In genomic region chr7:151016942-151017341, GRCh38 we compare ENCODE assay signal across 17 cellular contexts. TPM values are rescaled to one million over a fixed set of nuclear protein-coding genes. Genes with fewer than 3 reads are reported as not detected.
DNase-seq lines count a peak whose midpoint lies in the region; ATAC-seq and TF ChIP-seq lines count a peak whose summit lies in the region.
"Had no signal": no experiment of that assay in that cellular context is flagged by ENCODE, and none has a peak within 500 bp of the region (broad histone marks: within the 10 kb centered on the region; RNA-seq: fewer than 3 reads in every experiment).

No MANE protein-coding gene starts in this region.

- no peaks in the 10 kb centered on the region for H3K27me3 ChIP-seq in CD8-positive, alpha-beta memory T cell (ENCODE audit: insufficient read depth, low read length, poor library complexity, severe bottlenecking)

- no peak overlapping the region for H3K4me3 Mint-ChIP-seq in activated CD4-positive, alpha-beta T cell treated with anti-CD3 and anti-CD28 coated beads, Interleukin-2, amount 10 ng/mL, durations not matched to agents 24 days and 14 days
- H3K4me3 Mint-ChIP-seq in CD8-positive, alpha-beta memory T cell: peak overlapping the region in 5 of 7 donors; percentile 3 to 85 (median 83)
- H3K4me3 Mint-ChIP-seq in activated naive CD8-positive, alpha-beta T cell treated with anti-CD3 and anti-CD28 coated beads, Interleukin-2, amount 10 ng/mL, durations not matched to agents 7 days and 5 days: peak overlapping the region; percentile 80
- H3K4me3 Mint-ChIP-seq in nephron: peak overlapping the region in 2 of 3 experiments; percentile 82 to 84

- peaks cover 69% of the 10 kb centered on the region for H3K4me1 ChIP-seq in CD8-positive, alpha-beta memory T cell (ENCODE audit: insufficient read depth, low read length)

- peaks cover 27% of the 10 kb centered on the region for H3K27me3 Mint-ChIP-seq in activated CD4-positive, alpha-beta T cell treated with anti-CD3 and anti-CD28 coated beads, Interleukin-2, amount 10 ng/mL, durations not matched to agents 24 days and 14 days
- peaks cover 15 to 20% of the 10 kb centered on the region in 2 donors for H3K27me3 Mint-ChIP-seq in CD8-positive, alpha-beta memory T cell
- peaks cover 18% of the 10 kb centered on the region for H3K27me3 Mint-ChIP-seq in activated naive CD8-positive, alpha-beta T cell treated with anti-CD3 and anti-CD28 coated beads, Interleukin-2, amount 10 ng/mL, durations not matched to agents 7 days and 5 days
- H3K27me3 Mint-ChIP-seq in nephron (ENCODE audit: low read depth): peaks cover 50% of the 10 kb centered on the region

- no peaks in the 10 kb centered on the region for H3K36me3 ChIP-seq in CD8-positive, alpha-beta memory T cell (ENCODE audit: insufficient read depth, low read length)
- H3K36me3 ChIP-seq: prostate gland, thoracic aorta had no signal

- CTCF ChIA-PET in CD8-positive, alpha-beta memory T cell (lab: Charles Lee): interaction anchor here (1.0 to 7.6 kb wide), 10 partner anchors 8 to 662 kb away, joined by 3 to 44 read pairs (median 20); partner anchors contain the start of gene ABCB8

- H3K9me3 Mint-ChIP-seq in activated CD4-positive, alpha-beta T cell treated with anti-CD3 and anti-CD28 coated beads, Interleukin-2, amount 10 ng/mL, durations not matched to agents 24 days and 14 days: no peaks in the 10 kb centered on the region
- peaks cover 0 to 1% (median 0%) of the 10 kb centered on the region in 5 donors for H3K9me3 Mint-ChIP-seq in CD8-positive, alpha-beta memory T cell
- no peaks in the 10 kb centered on the region for H3K9me3 Mint-ChIP-seq in activated naive CD8-positive, alpha-beta T cell treated with anti-CD3 and anti-CD28 coated beads, Interleukin-2, amount 10 ng/mL, durations not matched to agents 7 days and 5 days
- H3K9me3 Mint-ChIP-seq in nephron: no peaks in the 10 kb centered on the region
- H3K9me3 Mint-ChIP-seq: natural killer cell had no signal

- intact Hi-C loops in activated CD4-positive, alpha-beta T cell treated with anti-CD3 and anti-CD28 coated beads, Interleukin-2, amount 10 ng/mL, durations not matched to agents 24 days and 14 days (cut with micrococcal nuclease): loop anchor here (5.0 kb wide), 1 partner anchor 120 kb away; no protein-coding TSS in a partner anchor

- no peak for TF ChIP-seq CTCF in nephron (IDR thresholded peaks at IDR 0.05; ENCODE audit: unreplicated experiment in 3 of 3)

- H3K36me3 Mint-ChIP-seq in activated CD4-positive, alpha-beta T cell treated with anti-CD3 and anti-CD28 coated beads, Interleukin-2, amount 10 ng/mL, durations not matched to agents 24 days and 14 days (ENCODE audit: low read depth): peaks cover 16% of the 10 kb centered on the region
- H3K36me3 Mint-ChIP-seq in CD8-positive, alpha-beta memory T cell: peaks cover 0 to 2% (median 0%) of the 10 kb centered on the region in 3 donors
- peaks cover 5% of the 10 kb centered on the region for H3K36me3 Mint-ChIP-seq in activated naive CD8-positive, alpha-beta T cell treated with anti-CD3 and anti-CD28 coated beads, Interleukin-2, amount 10 ng/mL, durations not matched to agents 7 days and 5 days
- peaks cover 3% of the 10 kb centered on the region for H3K36me3 Mint-ChIP-seq in nephron (ENCODE audit: low read depth)
- H3K36me3 Mint-ChIP-seq: natural killer cell had no signal

- no peaks in the 10 kb centered on the region for H3K9me3 ChIP-seq in CD8-positive, alpha-beta memory T cell (ENCODE audit: low read length)
- H3K9me3 ChIP-seq: prostate gland, thoracic aorta had no signal

- no peak for DNase-seq in activated CD4-positive, alpha-beta T cell treated with anti-CD3 and anti-CD28 coated beads, Interleukin-2, amount 10 ng/mL, durations not matched to agents 24 days and 14 days
- no peak for DNase-seq in activated CD4-positive, alpha-beta T cell treated with anti-CD3 and anti-CD28 coated beads, Interleukin-2, amount 50 U/mL, for 4 hours
- DNase-seq in CD8-positive, alpha-beta memory T cell: peak in 1 of 5 donors; percentile 49
- no peak for DNase-seq in activated naive CD8-positive, alpha-beta T cell treated with anti-CD3 and anti-CD28 coated beads, Interleukin-2, amount 10 ng/mL, durations not matched to agents 7 days and 5 days
- DNase-seq in NCI-H748 (lab: John Stamatoyannopoulos, UW; ENCODE audit: unreplicated experiment) (no peak), NCI-H226 (no peak)
- DNase-seq: activated CD4-positive, alpha-beta T cell treated with anti-CD3 and anti-CD28 coated beads for 4 hours; natural killer cell; NCI-H1105 treated with DMSO at 0.1 percent for 48 hours; NCI-H774; stimulated activated CD4-positive, alpha-beta T cell treated with anti-CD3 and anti-CD28 coated beads, Interleukin-2, amount 100 ng/mL, for 48 hours had no signal

- H3K27ac ChIP-seq in CD8-positive, alpha-beta memory T cell (ENCODE audit: low read depth, low read length): no peak overlapping the region
- H3K27ac ChIP-seq: prostate gland, thoracic aorta had no signal

- no peak for ATAC-seq in activated naive CD8-positive, alpha-beta T cell treated with anti-CD3 and anti-CD28 coated beads, Interleukin-2, amount 10 ng/mL, durations not matched to agents 7 days and 5 days (ENCODE audit: low read depth)
- ATAC-seq in HG03521 (IDR thresholded peaks at IDR 0.05; ENCODE audit: unreplicated experiment): no peak
- ATAC-seq: natural killer cell had no signal

- H3K4me1 Mint-ChIP-seq in activated CD4-positive, alpha-beta T cell treated with anti-CD3 and anti-CD28 coated beads, Interleukin-2, amount 10 ng/mL, durations not matched to agents 24 days and 14 days: peaks cover 53% of the 10 kb centered on the region
- peaks cover 49 to 72% (median 56%) of the 10 kb centered on the region in 3 donors for H3K4me1 Mint-ChIP-seq in CD8-positive, alpha-beta memory T cell
- peaks cover 49% of the 10 kb centered on the region for H3K4me1 Mint-ChIP-seq in activated naive CD8-positive, alpha-beta T cell treated with anti-CD3 and anti-CD28 coated beads, Interleukin-2, amount 10 ng/mL, durations not matched to agents 7 days and 5 days
- peaks cover 41% of the 10 kb centered on the region for H3K4me1 Mint-ChIP-seq in nephron

- POLR2A ChIA-PET in CD8-positive, alpha-beta memory T cell (lab: Charles Lee): interaction anchor here (3.9 kb wide), 1 partner anchor 9 kb away, joined by 17 read pairs; no protein-coding TSS in a partner anchor
- POLR2A ChIA-PET in activated naive CD8-positive, alpha-beta T cell treated with anti-CD3 and anti-CD28 coated beads, Interleukin-2, amount 10 ng/mL, durations not matched to agents 7 days and 5 days (lab: Charles Lee): interaction anchor here (0.7 to 3.5 kb wide), 4 partner anchors 9 to 67 kb away, joined by 3 to 26 read pairs (median 4); partner anchors contain the start of gene ABCB8

- H3K27ac Mint-ChIP-seq in activated CD4-positive, alpha-beta T cell treated with anti-CD3 and anti-CD28 coated beads, Interleukin-2, amount 10 ng/mL, durations not matched to agents 24 days and 14 days: peak overlapping the region; percentile 93
- peak overlapping the region in 7 of 8 donors; percentile 66 to 94 (median 90) for H3K27ac Mint-ChIP-seq in CD8-positive, alpha-beta memory T cell
- H3K27ac Mint-ChIP-seq in activated naive CD8-positive, alpha-beta T cell treated with anti-CD3 and anti-CD28 coated beads, Interleukin-2, amount 10 ng/mL, durations not matched to agents 7 days and 5 days: no peak overlapping the region
- no peak overlapping the region for H3K27ac Mint-ChIP-seq in nephron

- H3K4me3 ChIP-seq in CD8-positive, alpha-beta memory T cell (ENCODE audit: low read length): no peak overlapping the region
- H3K4me3 ChIP-seq: prostate gland, thoracic aorta had no signal

RNA-seq across cellular contexts. Expression of gene ATG9B, which starts 7.4 kb away (rescaled TPM):
- 7.3 and 7.5 TPM in 2 replicates for total RNA-seq in activated CD4-positive, alpha-beta T cell treated with anti-CD3 and anti-CD28 coated beads, Interleukin-2, amount 10 ng/mL, durations not matched to agents 24 days and 14 days
- 1 to 10 TPM; 3.8 to 4.2 TPM for total RNA-seq in CD8-positive, alpha-beta memory T cell
- 15.4 TPM for polyA plus RNA-seq in CD8-positive, alpha-beta memory T cell
- total RNA-seq in activated naive CD8-positive, alpha-beta T cell treated with anti-CD3 and anti-CD28 coated beads, Interleukin-2, amount 10 ng/mL, durations not matched to agents 7 days and 5 days: 10 to 100 TPM; 11.1 to 11.6 TPM
- total RNA-seq: lung microvascular endothelial cell, skeletal muscle tissue had no signal

RNA-seq across cellular contexts. Expression of gene ABCB8, which starts 11.3 kb away (rescaled TPM):
- 56.4 and 57.4 TPM in 2 replicates for total RNA-seq in activated CD4-positive, alpha-beta T cell treated with anti-CD3 and anti-CD28 coated beads, Interleukin-2, amount 10 ng/mL, durations not matched to agents 24 days and 14 days
- total RNA-seq in CD8-positive, alpha-beta memory T cell: 10 to 100 TPM; 49.2 to 52.3 TPM
- polyA plus RNA-seq in CD8-positive, alpha-beta memory T cell: 18.4 TPM
- 10 to 100 TPM; 48.1 to 48.3 TPM for total RNA-seq in activated naive CD8-positive, alpha-beta T cell treated with anti-CD3 and anti-CD28 coated beads, Interleukin-2, amount 10 ng/mL, durations not matched to agents 7 days and 5 days

RNA-seq across cellular contexts. Expression of gene NOS3, which starts 26.1 kb away (rescaled TPM):
- 14.3 and 15.7 TPM in 2 replicates for total RNA-seq in activated CD4-positive, alpha-beta T cell treated with anti-CD3 and anti-CD28 coated beads, Interleukin-2, amount 10 ng/mL, durations not matched to agents 24 days and 14 days
- total RNA-seq in CD8-positive, alpha-beta memory T cell: 10 to 100 TPM in 1 of 2 experiments, 1 to 10 TPM in 1; 9.9 to 10.6 TPM
- polyA plus RNA-seq in CD8-positive, alpha-beta memory T cell: 5.2 TPM
- 10 to 100 TPM; 12.5 to 15.8 TPM for total RNA-seq in activated naive CD8-positive, alpha-beta T cell treated with anti-CD3 and anti-CD28 coated beads, Interleukin-2, amount 10 ng/mL, durations not matched to agents 7 days and 5 days

RNA-seq across cellular contexts. Expression of gene ASIC3, which starts 31.4 kb away (rescaled TPM):
- total RNA-seq in activated CD4-positive, alpha-beta T cell treated with anti-CD3 and anti-CD28 coated beads, Interleukin-2, amount 10 ng/mL, durations not matched to agents 24 days and 14 days: 3.5 and 4.0 TPM in 2 replicates
- total RNA-seq in CD8-positive, alpha-beta memory T cell: 1 to 10 TPM; 2.6 to 3.6 TPM
- not detected for polyA plus RNA-seq in CD8-positive, alpha-beta memory T cell
- 1 to 10 TPM; 4.7 to 6.0 TPM for total RNA-seq in activated naive CD8-positive, alpha-beta T cell treated with anti-CD3 and anti-CD28 coated beads, Interleukin-2, amount 10 ng/mL, durations not matched to agents 7 days and 5 days
- total RNA-seq: skeletal muscle tissue had no signal

RNA-seq across cellular contexts. Expression of gene KCNH2, which starts 38.8 kb away (rescaled TPM):
- 0.36 and 0.37 TPM in 2 replicates for total RNA-seq in activated CD4-positive, alpha-beta T cell treated with anti-CD3 and anti-CD28 coated beads, Interleukin-2, amount 10 ng/mL, durations not matched to agents 24 days and 14 days
- under 1 TPM; 0.11 to 0.24 TPM for total RNA-seq in CD8-positive, alpha-beta memory T cell
- polyA plus RNA-seq in CD8-positive, alpha-beta memory T cell: 0.63 TPM
- under 1 TPM; 0.50 to 0.54 TPM for total RNA-seq in activated naive CD8-positive, alpha-beta T cell treated with anti-CD3 and anti-CD28 coated beads, Interleukin-2, amount 10 ng/mL, durations not matched to agents 7 days and 5 days
- total RNA-seq: lung microvascular endothelial cell had no signal

Comparison
In these comparisons a context has a peak if more than half of its experiments do, and no peak if none do; other contexts are left out.
1. H3K27ac Mint-ChIP-seq: peak in activated CD4-positive, alpha-beta T cell treated with anti-CD3 and anti-CD28 coated beads, Interleukin-2, amount 10 ng/mL, durations not matched to agents 24 days and 14 days (single experiment) and CD8-positive, alpha-beta memory T cell (7 of 8); none in activated naive CD8-positive, alpha-beta T cell treated with anti-CD3 and anti-CD28 coated beads, Interleukin-2, amount 10 ng/mL, durations not matched to agents 7 days and 5 days (single experiment) and nephron (0 of 3).